ENCODE assay signal across 9 cellular contexts in genomic region chrX:37993857-37994619, GRCh38. TPM values are rescaled to one million over a fixed set of nuclear protein-coding genes. Genes with fewer than 3 reads are reported as not detected.
A peak's percentile ranks its signal among the peaks of the same experiment; 100 is the strongest.
DNase-seq lines count a peak whose midpoint lies in the region; ATAC-seq and TF ChIP-seq lines count a peak whose summit lies in the region.
"Had no signal": no experiment of that assay in that cellular context is flagged by ENCODE, and none has a peak within 500 bp of the region (broad histone marks: within the 10 kb centered on the region; RNA-seq: fewer than 3 reads in every experiment).

No MANE protein-coding gene starts in this region.

- no peak overlapping the region for H3K27ac Mint-ChIP-seq in CD14-positive monocyte
- no peak overlapping the region for H3K27ac Mint-ChIP-seq in activated naive CD8-positive, alpha-beta T cell treated with anti-CD3 and anti-CD28 coated beads, Interleukin-2, amount 50 U/mL, for 24 hours

- no peak overlapping the region for H3K4me3 Mint-ChIP-seq in CD14-positive monocyte
- no peak overlapping the region for H3K4me3 Mint-ChIP-seq in activated naive CD8-positive, alpha-beta T cell treated with anti-CD3 and anti-CD28 coated beads, Interleukin-2, amount 50 U/mL, for 24 hours

- intact Hi-C loops in sciatic nerve (cut with DNase I) = no loop called here
- intact Hi-C loops in CD14-positive monocyte (cut with micrococcal nuclease) = no loop called here

- ATAC-seq in HG03135 (IDR thresholded peaks at IDR 0.05; ENCODE audit: unreplicated experiment) (no peak), sciatic nerve (no peak)
- ATAC-seq in activated naive CD8-positive, alpha-beta T cell treated with anti-CD3 and anti-CD28 coated beads, Interleukin-2, amount 50 U/mL, for 24 hours = no peak
- ATAC-seq: Panc1 had no signal

- H3K36me3 ChIP-seq in H7 (replicated peaks; ENCODE audit: control insufficient read depth, insufficient read depth, low read length) = no peaks in the 10 kb centered on the region

- DNase-seq in GM12865 (ENCODE audit: low read depth) (peak; percentile 81), H7 (peak; percentile 68), NCI-H69 (lab: John Stamatoyannopoulos, UW) (peak; percentile 96), kidney tubule cell (ENCODE audit: low spot score) (peak; percentile 51), sciatic nerve (ENCODE audit: low spot score) (no peak), CD14-positive monocyte (ENCODE audit: low spot score) (no peak)
- DNase-seq in activated naive CD8-positive, alpha-beta T cell treated with anti-CD3 and anti-CD28 coated beads, Interleukin-2, amount 50 U/mL, for 24 hours = no peak

- peaks cover 7% of the 10 kb centered on the region for H3K4me1 Mint-ChIP-seq in CD14-positive monocyte
- H3K4me1 Mint-ChIP-seq in activated naive CD8-positive, alpha-beta T cell treated with anti-CD3 and anti-CD28 coated beads, Interleukin-2, amount 50 U/mL, for 24 hours = no peaks in the 10 kb centered on the region

- TF ChIP-seq CTCF in GM12865 (IDR thresholded peaks at IDR 0.05; ENCODE audit: insufficient read depth, low read depth, low read length, missing control alignments) (no peak), CD14-positive monocyte (IDR thresholded peaks at IDR 0.05) (no peak)

- no peaks in the 10 kb centered on the region for H3K36me3 Mint-ChIP-seq in CD14-positive monocyte
- no peaks in the 10 kb centered on the region for H3K36me3 Mint-ChIP-seq in activated naive CD8-positive, alpha-beta T cell treated with anti-CD3 and anti-CD28 coated beads, Interleukin-2, amount 50 U/mL, for 24 hours (ENCODE audit: low read depth)

- H3K27me3 Mint-ChIP-seq in CD14-positive monocyte (ENCODE audit: low read depth in 3 of 3) = no peaks in the 10 kb centered on the region
- H3K27me3 Mint-ChIP-seq in activated naive CD8-positive, alpha-beta T cell treated with anti-CD3 and anti-CD28 coated beads, Interleukin-2, amount 50 U/mL, for 24 hours = peaks cover 3% of the 10 kb centered on the region

- no peaks in the 10 kb centered on the region for H3K9me3 Mint-ChIP-seq in CD14-positive monocyte
- no peaks in the 10 kb centered on the region for H3K9me3 Mint-ChIP-seq in activated naive CD8-positive, alpha-beta T cell treated with anti-CD3 and anti-CD28 coated beads, Interleukin-2, amount 50 U/mL, for 24 hours

- no peaks in the 10 kb centered on the region for H3K27me3 ChIP-seq in H7 (ENCODE audit: control insufficient read depth, insufficient read depth, low read length)

- H3K4me3 ChIP-seq in GM12865 (ENCODE audit: low read depth, low read length) (no peak overlapping the region), H7 (ENCODE audit: insufficient read depth, low read depth, low read length) (no peak overlapping the region)

RNA-seq across cellular contexts. Expression of gene SYTL5, which starts 12.3 kb away (rescaled TPM):
- 0.11 and 0.35 TPM in 2 replicates for total RNA-seq in H7 (2014; rRNA removed; shearing (Covaris generic))
- total RNA-seq in sciatic nerve = not detected
- not detected for polyA plus RNA-seq in CD14-positive monocyte

Comparison
In these comparisons a context has a peak if more than half of its experiments do, and no peak if none do; other contexts are left out.
1. DNase-seq: peak in GM12865 (single experiment), H7 (single experiment), NCI-H69 (single experiment) and kidney tubule cell (single experiment); none in sciatic nerve (single experiment), CD14-positive monocyte (single experiment) and activated naive CD8-positive, alpha-beta T cell treated with anti-CD3 and anti-CD28 coated beads, Interleukin-2, amount 50 U/mL, for 24 hours (single experiment).